In the genomic region with DNA sequence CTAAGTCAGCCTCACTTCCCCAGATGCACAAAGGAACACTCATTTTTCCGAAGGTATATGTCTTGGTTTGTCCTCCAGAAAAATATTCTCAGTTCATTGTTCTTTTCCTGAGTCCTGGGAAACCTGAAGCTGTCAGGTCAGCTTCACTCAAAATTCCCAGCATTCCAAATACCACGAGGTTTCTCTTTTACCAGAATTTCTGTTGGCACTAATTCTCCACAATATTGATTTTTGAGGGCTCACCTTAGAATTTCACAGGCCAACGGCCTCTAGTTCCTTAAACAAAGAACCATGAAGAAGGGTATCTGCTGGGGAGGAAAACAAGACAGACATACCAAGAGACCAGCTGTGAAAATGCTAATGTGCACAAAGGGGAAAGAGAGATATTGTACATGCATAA, we compare ENCODE assay signal across 25 cellular contexts. TPM values are rescaled to one million over a fixed set of nuclear protein-coding genes. Genes with fewer than 3 reads are reported as not detected.
DNase-seq lines count a peak whose midpoint lies in the region; ATAC-seq and TF ChIP-seq lines count a peak whose summit lies in the region.
"Had no signal": no experiment of that assay in that cellular context is flagged by ENCODE, and none has a peak within 500 bp of the region (broad histone marks: within the 10 kb centered on the region; RNA-seq: fewer than 3 reads in every experiment).

No MANE protein-coding gene starts in this region.

- WGBS in body of pancreas, 2 donors = 28 to 34% methylated on average over 3 of the region's 3 CpGs

- H3K27me3 ChIP-seq in body of pancreas = no peaks in the 10 kb centered on the region
- H3K27me3 ChIP-seq in neural progenitor cell = no peaks in the 10 kb centered on the region

- H3K9me3 Mint-ChIP-seq in Calu3 (ENCODE audit: low read depth, unreplicated experiment) = peaks cover under 1% of the 10 kb centered on the region
- H3K9me3 Mint-ChIP-seq in neural progenitor cell = peaks cover 8% of the 10 kb centered on the region
- H3K9me3 Mint-ChIP-seq in activated T-cell treated with anti-CD3 and anti-CD28 coated beads, Interleukin-2, amount 50 U/mL, for 72 hours = no peaks in the 10 kb centered on the region
- H3K9me3 Mint-ChIP-seq: CD4-positive, alpha-beta T cell; CD8-positive, alpha-beta T cell had no signal

- no peak overlapping the region for H3K9ac ChIP-seq in neural progenitor cell
- H3K9ac ChIP-seq: BLaER1 treated with 17β-estradiol and CSF1 and Interleukin-3, amounts not matched to agents 10 nM and 100 nM had no signal

- TF ChIP-seq POLR2A in body of pancreas (IDR thresholded peaks at IDR 0.05) = no peak

- DNase-seq in Calu3 (no peak), body of pancreas (peak in 1 of 4 donors; percentile 2), renal cortical epithelial cell (ENCODE audit: low read depth) (peak; percentile 4), neural progenitor cell (ENCODE audit: low spot score) (no peak)
- no peak for DNase-seq in activated T-cell treated with anti-CD3 and anti-CD28 coated beads, Interleukin-2, amount 50 U/mL, for 72 hours
- DNase-seq: AML-193; Caco-2; CD4-positive, alpha-beta T cell; CD8-positive, alpha-beta T cell; DMS 273 treated with DMSO at 0.1 percent for 48 hours; DMS153; DMS53; DMS79; DND-41; EL; GDM1 had no signal

- H3K4me3 ChIP-seq in body of pancreas = no peak overlapping the region
- no peak overlapping the region for H3K4me3 ChIP-seq in neural progenitor cell
- H3K4me3 ChIP-seq: A549; BLaER1 treated with 17β-estradiol and CSF1 and Interleukin-3, amounts not matched to agents 10 nM and 100 nM; GM12878 had no signal

- H3F3A ChIP-seq in neural progenitor cell (ENCODE audit: low read depth) = no peaks in the 10 kb centered on the region

- H3K36me3 ChIP-seq in body of pancreas (replicated peaks in 1 of 2; ENCODE audit: insufficient read depth in 1 of 2, low read depth in 2 of 2) = no peaks in the 10 kb centered on the region
- no peaks in the 10 kb centered on the region for H3K36me3 ChIP-seq in neural progenitor cell
- H3K36me3 ChIP-seq: BLaER1 treated with 17β-estradiol and CSF1 and Interleukin-3, amounts not matched to agents 10 nM and 100 nM had no signal

- no peaks in the 10 kb centered on the region for H4K20me1 ChIP-seq in neural progenitor cell (ENCODE audit: low read depth)

- no peak for TF ChIP-seq CTCF in Calu3 (IDR thresholded peaks at IDR 0.05; ENCODE audit: unreplicated experiment)
- TF ChIP-seq CTCF in body of pancreas (IDR thresholded peaks at IDR 0.05) = no peak
- TF ChIP-seq CTCF in neural progenitor cell (IDR thresholded peaks at IDR 0.05) = no peak

- H3K27ac Mint-ChIP-seq in Calu3 (ENCODE audit: unreplicated experiment) (peak overlapping the region; percentile 43), neural progenitor cell (no peak overlapping the region)
- H3K27ac Mint-ChIP-seq in activated T-cell treated with anti-CD3 and anti-CD28 coated beads, Interleukin-2, amount 50 U/mL, for 72 hours = no peak overlapping the region
- H3K27ac Mint-ChIP-seq: B cell; CD4-positive, alpha-beta T cell; CD8-positive, alpha-beta T cell had no signal

- intact Hi-C loops in Calu3 (cut with micrococcal nuclease; ENCODE audit: unreplicated experiment) (no loop called here), body of pancreas (cut with DNase I) (no loop called here)

- no peaks in the 10 kb centered on the region for H3K9me3 ChIP-seq in body of pancreas
- H3K9me3 ChIP-seq in neural progenitor cell (ENCODE audit: low read depth) = peaks cover 4% of the 10 kb centered on the region
- H3K9me3 ChIP-seq: A549, Caco-2 had no signal

- CTCF ChIA-PET in Calu3 (lab: Charles Lee) = no interaction called here

- H3K4me1 ChIP-seq in body of pancreas (peaks cover 9% of the 10 kb centered on the region), neural progenitor cell (no peaks in the 10 kb centered on the region)
- H3K4me1 ChIP-seq: A549; BLaER1 treated with 17β-estradiol and CSF1 and Interleukin-3, amounts not matched to agents 10 nM and 100 nM; Caco-2 had no signal

- no peaks in the 10 kb centered on the region for H3K27me3 Mint-ChIP-seq in Calu3 (ENCODE audit: unreplicated experiment)
- H3K27me3 Mint-ChIP-seq in neural progenitor cell (ENCODE audit: insufficient read depth, low read depth) = peaks cover 2% of the 10 kb centered on the region
- H3K27me3 Mint-ChIP-seq in activated T-cell treated with anti-CD3 and anti-CD28 coated beads, Interleukin-2, amount 50 U/mL, for 72 hours (ENCODE audit: low read depth) = no peaks in the 10 kb centered on the region
- H3K27me3 Mint-ChIP-seq: B cell; CD4-positive, alpha-beta T cell had no signal

- H3K36me3 Mint-ChIP-seq in Calu3 (ENCODE audit: insufficient read depth, unreplicated experiment) (no peaks in the 10 kb centered on the region), neural progenitor cell (no peaks in the 10 kb centered on the region)
- peaks cover 0 to 2% of the 10 kb centered on the region in 2 donors for H3K36me3 Mint-ChIP-seq in activated T-cell treated with anti-CD3 and anti-CD28 coated beads, Interleukin-2, amount 50 U/mL, for 72 hours (ENCODE audit: insufficient read depth in 2 of 2)
- H3K36me3 Mint-ChIP-seq: CD8-positive, alpha-beta T cell had no signal

- peak; percentile 62 for ATAC-seq in body of pancreas
- no peak for ATAC-seq in activated T-cell treated with anti-CD3 and anti-CD28 coated beads, Interleukin-2, amount 50 U/mL, for 72 hours (replicated peaks in 1 of 2)
- ATAC-seq: A549; CD8-positive, alpha-beta T cell; GM12878 had no signal

- H3K4me1 Mint-ChIP-seq in Calu3 (ENCODE audit: low read depth, unreplicated experiment) (no peaks in the 10 kb centered on the region), neural progenitor cell (peaks cover 3% of the 10 kb centered on the region)
- no peaks in the 10 kb centered on the region for H3K4me1 Mint-ChIP-seq in activated T-cell treated with anti-CD3 and anti-CD28 coated beads, Interleukin-2, amount 50 U/mL, for 72 hours (ENCODE audit: low read depth)
- H3K4me1 Mint-ChIP-seq: B cell had no signal

- H3K4me2 ChIP-seq in neural progenitor cell = no peak overlapping the region
- H3K4me2 ChIP-seq: A549; BLaER1 treated with 17β-estradiol and CSF1 and Interleukin-3, amounts not matched to agents 10 nM and 100 nM had no signal

- H3K79me2 ChIP-seq in neural progenitor cell (ENCODE audit: low read depth) = no peaks in the 10 kb centered on the region

- H3K4me3 Mint-ChIP-seq in Calu3 (ENCODE audit: low read depth, unreplicated experiment) (no peak overlapping the region), neural progenitor cell (no peak overlapping the region)
- no peak overlapping the region for H3K4me3 Mint-ChIP-seq in activated T-cell treated with anti-CD3 and anti-CD28 coated beads, Interleukin-2, amount 50 U/mL, for 72 hours
- H3K4me3 Mint-ChIP-seq: B cell; CD4-positive, alpha-beta T cell; CD8-positive, alpha-beta T cell had no signal

- H3K27ac ChIP-seq in body of pancreas = peak overlapping the region in 1 of 4 donors; percentile 32
- no peak overlapping the region for H3K27ac ChIP-seq in neural progenitor cell
- H3K27ac ChIP-seq: 22Rv1; A549; BLaER1 treated with 17β-estradiol and CSF1 and Interleukin-3, amounts not matched to agents 10 nM and 100 nM; C4-2B had no signal

- no peak overlapping the region for H2AFZ ChIP-seq in neural progenitor cell (replicated peaks)

- BruUV-seq in Calu3 (replicated peaks; lab: Mats Ljungman, UMichigan) = no TSS peak

RNA-seq across cellular contexts. Expression of a gene that starts 8.0 kb away (rescaled TPM):
- not detected in 2 replicates for total RNA-seq in Calu3 (2022)
- total RNA-seq in body of pancreas = not detected
- not detected in 2 replicates for total RNA-seq in renal cortical epithelial cell
- total RNA-seq in neural progenitor cell (ENCODE audit: low replicate concordance) = not detected in 2 replicates
- not detected for total RNA-seq in activated T-cell treated with anti-CD3 and anti-CD28 coated beads, Interleukin-2, amount 50 U/mL, for 72 hours
- total RNA-seq: A172; B cell; Caco-2; CD4-positive, alpha-beta T cell; CD8-positive, alpha-beta T cell; Daoy; G401; GM12878 had no signal

RNA-seq across cellular contexts. Expression of a gene that starts 15.8 kb away (rescaled TPM):
- total RNA-seq in Calu3 (2022) (not detected in 2 replicates), body of pancreas (not detected), renal cortical epithelial cell (not detected in 2 replicates), neural progenitor cell (ENCODE audit: low replicate concordance) (not detected in 2 replicates)
- total RNA-seq in activated T-cell treated with anti-CD3 and anti-CD28 coated beads, Interleukin-2, amount 50 U/mL, for 72 hours = not detected
- total RNA-seq: A172; B cell; Caco-2; CD4-positive, alpha-beta T cell; CD8-positive, alpha-beta T cell; Daoy; G401; GM12878 had no signal

RNA-seq across cellular contexts. Expression of a gene that starts 47.6 kb away (rescaled TPM):
- total RNA-seq in Calu3 (2022) (not detected in 2 replicates), body of pancreas (not detected), renal cortical epithelial cell (not detected in 2 replicates), neural progenitor cell (ENCODE audit: low replicate concordance) (not detected in 2 replicates)
- total RNA-seq in activated T-cell treated with anti-CD3 and anti-CD28 coated beads, Interleukin-2, amount 50 U/mL, for 72 hours = not detected
- total RNA-seq: A172; B cell; Caco-2; CD4-positive, alpha-beta T cell; CD8-positive, alpha-beta T cell; Daoy; G401; GM12878 had no signal
